1 cellular context compared by ENCODE assay signal in genomic region chr1:9066945-9067807, GRCh38.
TF ChIP-seq lines count a peak whose summit lies in the region.

No MANE protein-coding gene starts in this region.

TF ChIP-seq in HepG2, 621 proteins besides CTCF, POLR2A, EP300 and RAD21 (continued from another document and continues in another):
- no peak for TF ChIP-seq ZNF318 (CRISPR knock-in tag; IDR thresholded peaks at IDR 0.05)
- no peak for TF ChIP-seq PHB2 (IDR thresholded peaks at IDR 0.05; ENCODE audit: partially characterized antibody)
- no peak for TF ChIP-seq ZNF317 (CRISPR knock-in tag; IDR thresholded peaks at IDR 0.05)
- no peak for TF ChIP-seq KDM6A (CRISPR knock-in tag; IDR thresholded peaks at IDR 0.05; ENCODE audit: low read depth)
- TF ChIP-seq SIN3B (IDR thresholded peaks at IDR 0.05; ENCODE audit: low read length): no peak
- peak; percentile 42; the same call in 1 of the 2 replicates for TF ChIP-seq GATAD1 (CRISPR knock-in tag; IDR thresholded peaks at IDR 0.05)
- no peak for TF ChIP-seq ZNF660 (CRISPR knock-in tag; IDR thresholded peaks at IDR 0.05; ENCODE audit: borderline replicate concordance, low read depth)
- no peak for TF ChIP-seq IKZF1 (IDR thresholded peaks at IDR 0.05)
- TF ChIP-seq ZBTB43 (CRISPR knock-in tag; conservative IDR thresholded peaks at IDR 0.05): no peak; the same call in 1 of the 2 replicates
- 0 out of 2 replicates have a peak, but pooled peaks have one; percentile 49 for TF ChIP-seq ZBTB26 (CRISPR knock-in tag; IDR thresholded peaks at IDR 0.05; ENCODE audit: borderline replicate concordance)
- TF ChIP-seq MEIS1 (CRISPR knock-in tag; IDR thresholded peaks at IDR 0.05; ENCODE audit: borderline replicate concordance): no peak
- no peak for TF ChIP-seq ZNF724P (CRISPR knock-in tag; IDR thresholded peaks at IDR 0.05; ENCODE audit: borderline replicate concordance)
- TF ChIP-seq CBX1 (IDR thresholded peaks at IDR 0.05; ENCODE audit: low read depth): no peak
- no peak for TF ChIP-seq NFRKB (IDR thresholded peaks at IDR 0.05)
- TF ChIP-seq TBX2 (CRISPR knock-in tag; IDR thresholded peaks at IDR 0.05; ENCODE audit: borderline replicate concordance): no peak; the same call in 1 of the 2 replicates
- TF ChIP-seq ZNF430 (CRISPR knock-in tag; IDR thresholded peaks at IDR 0.05): peak; percentile 85
- no peak for TF ChIP-seq TBX3 (IDR thresholded peaks at IDR 0.05; ENCODE audit: borderline replicate concordance)
- TF ChIP-seq IRX3 (CRISPR knock-in tag; IDR thresholded peaks at IDR 0.05; ENCODE audit: borderline replicate concordance, low read depth): no peak
- no peak for TF ChIP-seq ATF7-NPFF (CRISPR knock-in tag; IDR thresholded peaks at IDR 0.05; ENCODE audit: low read depth)
- TF ChIP-seq ATF1 (CRISPR knock-in tag; IDR thresholded peaks at IDR 0.05): no peak
- TF ChIP-seq BRF2 (CRISPR knock-in tag; IDR thresholded peaks at IDR 0.05): no peak
- no peak for TF ChIP-seq ZNF570 (CRISPR knock-in tag; IDR thresholded peaks at IDR 0.05; ENCODE audit: borderline replicate concordance)
- peak; percentile 94 for TF ChIP-seq ZNF687 (CRISPR knock-in tag; IDR thresholded peaks at IDR 0.05)
- TF ChIP-seq ZNF776 (CRISPR knock-in tag; IDR thresholded peaks at IDR 0.05): no peak
- TF ChIP-seq WIZ (CRISPR knock-in tag; IDR thresholded peaks at IDR 0.05): no peak
- no peak for TF ChIP-seq NFE2L2 (IDR thresholded peaks at IDR 0.05; ENCODE audit: low read length)
- no peak for TF ChIP-seq NFKBIZ (CRISPR knock-in tag; IDR thresholded peaks at IDR 0.05)
- no peak for TF ChIP-seq EZH2 (conservative IDR thresholded peaks at IDR 0.05; ENCODE audit: low read depth, low read length)
- peak; percentile 62; the same call in 1 of the 2 replicates for TF ChIP-seq HOMEZ (CRISPR knock-in tag; IDR thresholded peaks at IDR 0.05; ENCODE audit: low read depth)
- TF ChIP-seq PRDM15 (CRISPR knock-in tag; IDR thresholded peaks at IDR 0.05): no peak
- TF ChIP-seq SRSF4 (IDR thresholded peaks at IDR 0.05; ENCODE audit: low read depth, low read length, poor library complexity, severe bottlenecking): no peak
- TF ChIP-seq GPN1 (CRISPR knock-in tag; IDR thresholded peaks at IDR 0.05; ENCODE audit: borderline replicate concordance): no peak
- no peak for TF ChIP-seq SP4 (CRISPR knock-in tag; IDR thresholded peaks at IDR 0.05)
- no peak for TF ChIP-seq GTF3A (CRISPR knock-in tag; conservative IDR thresholded peaks at IDR 0.05)
- no peak for TF ChIP-seq ZNF33B (CRISPR knock-in tag; IDR thresholded peaks at IDR 0.05)
